Comparison of ENCODE assay signal across 23 cellular contexts in the genomic region with DNA sequence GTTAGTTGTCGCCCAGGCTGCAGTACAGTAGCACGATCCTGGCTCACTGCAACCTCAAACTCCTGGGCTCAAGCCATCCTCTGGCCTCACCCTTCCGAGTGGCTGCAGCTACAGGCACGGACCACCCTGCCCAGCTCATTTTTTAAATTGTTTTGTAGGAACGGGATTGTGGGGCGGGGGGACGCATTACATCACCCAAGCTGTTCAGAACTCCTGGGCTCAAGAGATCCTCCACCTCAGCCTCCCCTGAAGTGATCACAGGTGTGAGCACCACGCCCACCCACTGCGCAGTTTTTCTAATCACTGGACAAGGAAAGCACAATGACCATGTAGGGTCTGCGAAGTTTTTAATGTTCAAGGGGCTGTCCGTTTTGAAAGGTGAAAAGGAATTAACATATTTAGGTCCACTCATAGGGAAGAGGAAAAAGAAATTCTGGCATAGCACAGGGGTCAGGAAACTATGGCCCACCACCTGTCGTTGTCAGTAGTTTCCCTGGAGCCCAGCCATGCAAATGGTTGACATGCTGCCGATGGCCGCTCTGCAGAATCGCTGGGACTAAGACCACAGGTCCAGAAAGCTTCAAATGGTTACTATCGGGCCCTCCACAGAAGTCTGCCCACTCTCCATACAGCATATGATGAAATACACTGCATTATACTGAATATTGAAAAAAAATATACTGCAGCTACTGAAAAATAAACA.
"Had no signal": no experiment of that assay in that cellular context is flagged by ENCODE, and none has a peak within 500 bp of the region (broad histone marks: within the 10 kb centered on the region; RNA-seq: fewer than 3 reads in every experiment).

No MANE protein-coding gene starts in this region.

- H3K27me3 ChIP-seq: heart right ventricle, neural progenitor cell, right lobe of liver, upper lobe of left lung, vagina had no signal

- H3K9me3 ChIP-seq: heart right ventricle, left ventricle myocardium inferior, right lobe of liver, upper lobe of left lung, vagina had no signal

- H3K4me3 ChIP-seq: heart right ventricle, left ventricle myocardium inferior, lung, neural progenitor cell, right lobe of liver, upper lobe of left lung, vagina had no signal

- ATAC-seq: activated CD8-positive, alpha-beta memory T cell treated with anti-CD3 and anti-CD28 coated beads, Interleukin-2, amount 10 ng/mL, durations not matched to agents 7 days and 5 days; activated CD8-positive, alpha-beta T cell treated with anti-CD3 and anti-CD28 coated beads, Interleukin-2, amount 10 ng/mL, durations not matched to agents 7 days and 5 days; activated naive CD8-positive, alpha-beta T cell treated with anti-CD3 and anti-CD28 coated beads, Interleukin-2, amount 50 U/mL, for 24 hours; effector memory CD8-positive, alpha-beta T cell; naive thymus-derived CD4-positive, alpha-beta T cell; right lobe of liver; stimulated activated effector memory CD8-positive, alpha-beta T cell treated with anti-CD3 and anti-CD28 coated beads, Interleukin-12 subunit alpha, Interleukin-12 subunit beta, amount 100 ng/mL, for 72 hours had no signal

- H3K27ac ChIP-seq: heart right ventricle, left ventricle myocardium inferior, neural progenitor cell, right lobe of liver, upper lobe of left lung, vagina had no signal

- H3K36me3 ChIP-seq: neural progenitor cell had no signal

- DNase-seq: activated CD4-positive, alpha-beta T cell treated with anti-CD3 and anti-CD28 coated beads for 1 hour; activated CD8-positive, alpha-beta memory T cell treated with anti-CD3 and anti-CD28 coated beads, Interleukin-2, amount 10 ng/mL, durations not matched to agents 7 days and 5 days; activated CD8-positive, alpha-beta T cell treated with anti-CD3 and anti-CD28 coated beads, Interleukin-2, amount 10 ng/mL, durations not matched to agents 7 days and 5 days; activated naive CD8-positive, alpha-beta T cell treated with anti-CD3 and anti-CD28 coated beads, Interleukin-2, amount 50 U/mL, for 24 hours; activated T-cell treated with anti-CD3 and anti-CD28 coated beads, Interleukin-2, amount 50 U/mL, for 48 hours; amygdala; caudate nucleus; cortex of kidney; effector memory CD8-positive, alpha-beta T cell; foreskin fibroblast; heart right ventricle; islet precursor cell; left ventricle myocardium inferior; naive thymus-derived CD4-positive, alpha-beta T cell; occipital lobe; right lobe of liver; stimulated activated CD4-positive, alpha-beta T cell treated with anti-CD3 and anti-CD28 coated beads, Interleukin-4, amount 100 ng/mL, for 24 hours; T-helper 2 cell; upper lobe of left lung had no signal
